ENCODE assay signal across 21 cellular contexts in genomic region chr15:100236981-100237720, GRCh38.
"Had no signal": no experiment of that assay in that cellular context is flagged by ENCODE, and none has a peak within 500 bp of the region (broad histone marks: within the 10 kb centered on the region; RNA-seq: fewer than 3 reads in every experiment).

No MANE protein-coding gene starts in this region.

- H3K27ac Mint-ChIP-seq: activated CD4-positive, alpha-beta memory T cell treated with anti-CD3 and anti-CD28 coated beads for 36 hours; activated CD4-positive, alpha-beta T cell treated with anti-CD3 and anti-CD28 coated beads, Interleukin-2, amount 10 ng/mL, durations not matched to agents 7 days and 5 days; activated naive CD4-positive, alpha-beta T cell treated with anti-CD3 and anti-CD28 coated beads for 36 hours; activated naive CD8-positive, alpha-beta T cell treated with anti-CD3 and anti-CD28 coated beads for 36 hours had no signal

- H3K9me3 ChIP-seq: SK-N-SH had no signal

- H3K9me3 Mint-ChIP-seq: activated CD4-positive, alpha-beta memory T cell treated with anti-CD3 and anti-CD28 coated beads for 36 hours; activated CD4-positive, alpha-beta T cell treated with anti-CD3 and anti-CD28 coated beads, Interleukin-2, amount 10 ng/mL, durations not matched to agents 7 days and 5 days; activated naive CD4-positive, alpha-beta T cell treated with anti-CD3 and anti-CD28 coated beads for 36 hours; activated naive CD8-positive, alpha-beta T cell treated with anti-CD3 and anti-CD28 coated beads for 36 hours; activated T-cell treated with anti-CD3 and anti-CD28 coated beads, Interleukin-2, amount 50 U/mL, for 4 hours had no signal

- FAIRE-seq: RCC 7860 had no signal

- H3K9ac ChIP-seq: SK-N-SH had no signal

- DNase-seq: activated CD4-positive, alpha-beta memory T cell treated with anti-CD3 and anti-CD28 coated beads for 36 hours; activated CD4-positive, alpha-beta T cell treated with anti-CD3 and anti-CD28 coated beads, Interleukin-2, amount 10 ng/mL, durations not matched to agents 7 days and 5 days; activated CD4-positive, CD25-positive, alpha-beta regulatory T cell; activated CD8-positive, alpha-beta memory T cell treated with anti-CD3 and anti-CD28 coated beads for 24 hours; activated gamma-delta T cell; activated naive CD4-positive, alpha-beta T cell treated with anti-CD3 and anti-CD28 coated beads for 36 hours; activated naive CD8-positive, alpha-beta T cell treated with anti-CD3 and anti-CD28 coated beads for 36 hours; activated T-cell treated with anti-CD3 and anti-CD28 coated beads, Interleukin-2, amount 50 U/mL, for 4 hours; cerebellar nuclear complex; KG1; NCI-H1048; NCI-H146; NCI-H187 treated with DMSO at 0.1 percent for 48 hours; NCI-H2081 treated with DMSO at 0.1 percent for 48 hours; NCI-H446; NCI-H524; PC-3; SK-N-SH; T-helper 1 cell had no signal

- H3K4me3 Mint-ChIP-seq: activated CD4-positive, alpha-beta memory T cell treated with anti-CD3 and anti-CD28 coated beads for 36 hours; activated CD4-positive, alpha-beta T cell treated with anti-CD3 and anti-CD28 coated beads, Interleukin-2, amount 10 ng/mL, durations not matched to agents 7 days and 5 days; activated naive CD4-positive, alpha-beta T cell treated with anti-CD3 and anti-CD28 coated beads for 36 hours; activated naive CD8-positive, alpha-beta T cell treated with anti-CD3 and anti-CD28 coated beads for 36 hours; activated T-cell treated with anti-CD3 and anti-CD28 coated beads, Interleukin-2, amount 50 U/mL, for 4 hours had no signal

- H3K27me3 Mint-ChIP-seq: activated CD4-positive, alpha-beta memory T cell treated with anti-CD3 and anti-CD28 coated beads for 36 hours; activated CD4-positive, alpha-beta T cell treated with anti-CD3 and anti-CD28 coated beads, Interleukin-2, amount 10 ng/mL, durations not matched to agents 7 days and 5 days; activated naive CD8-positive, alpha-beta T cell treated with anti-CD3 and anti-CD28 coated beads for 36 hours had no signal

- H3K4me2 ChIP-seq: SK-N-SH had no signal

- H3K36me3 Mint-ChIP-seq: activated CD4-positive, alpha-beta memory T cell treated with anti-CD3 and anti-CD28 coated beads for 36 hours; activated naive CD8-positive, alpha-beta T cell treated with anti-CD3 and anti-CD28 coated beads for 36 hours had no signal

- ATAC-seq: activated T-cell treated with anti-CD3 and anti-CD28 coated beads, Interleukin-2, amount 50 U/mL, for 4 hours; PC-3; Right ventricle myocardium inferior had no signal

- H3K4me1 Mint-ChIP-seq: activated CD4-positive, alpha-beta T cell treated with anti-CD3 and anti-CD28 coated beads, Interleukin-2, amount 10 ng/mL, durations not matched to agents 7 days and 5 days had no signal
